In genomic region chr15:90905306-90906180, GRCh38 we compare ENCODE assay signal across 17 cellular contexts. TPM values are rescaled to one million over a fixed set of nuclear protein-coding genes. Genes with fewer than 3 reads are reported as not detected.
DNase-seq lines count a peak whose midpoint lies in the region; ATAC-seq, FAIRE-seq and TF ChIP-seq lines count a peak whose summit lies in the region.
"Had no signal": no experiment of that assay in that cellular context is flagged by ENCODE, and none has a peak within 500 bp of the region (broad histone marks: within the 10 kb centered on the region; RNA-seq: fewer than 3 reads in every experiment).

No MANE protein-coding gene starts in this region.

- no peak for TF ChIP-seq RAD21 in HepG2 (CRISPR knock-in tag; IDR thresholded peaks at IDR 0.05)

- H3K9ac ChIP-seq in HepG2 (ENCODE audit: insufficient read depth, low read depth, low read length): no peak overlapping the region
- no peak overlapping the region for H3K9ac ChIP-seq in kidney (ENCODE audit: low read length in 2 of 2)

- DNase-seq in right lobe of liver (peak in 2 of 3 donors; percentile 15 to 53), HepG2 (ENCODE audit: low spot score) (no peak), kidney (peak; percentile 67), NCI-H748 treated with DMSO at 0.1 percent for 48 hours (lab: John Stamatoyannopoulos, UW) (no peak), AML-193 (lab: John Stamatoyannopoulos, UW) (no peak)
- DNase-seq in stimulated activated CD8-positive, alpha-beta memory T cell treated with anti-CD3 and anti-CD28 coated beads, Interleukin-4, amount 100 ng/mL, for 48 hours: no peak
- DNase-seq: activated CD8-positive, alpha-beta memory T cell treated with anti-CD3 and anti-CD28 coated beads for 24 hours; brain microvascular endothelial cell; NCI-H226; NK-92 treated with Interleukin-12 subunit alpha and Interleukin-12 subunit beta, amount 100 ng/mL, for 24 hours; sigmoid colon; stimulated activated CD4-positive, alpha-beta T cell treated with anti-CD3 and anti-CD28 coated beads, Interleukin-2, amount 100 ng/mL, for 24 hours; testis had no signal

- no peak overlapping the region for H3K27ac ChIP-seq in right lobe of liver
- H3K27ac ChIP-seq in HepG2 (ENCODE audit: extremely low read length, insufficient read depth, low read length): no peak overlapping the region
- no peak overlapping the region for H3K27ac ChIP-seq in kidney (ENCODE audit: low read depth in 2 of 2, low read length in 2 of 2)
- H3K27ac ChIP-seq: brain microvascular endothelial cell, esophagus muscularis mucosa, neutrophil, RWPE1, sigmoid colon, testis had no signal

- H3K9me3 ChIP-seq in right lobe of liver: no peaks in the 10 kb centered on the region
- no peaks in the 10 kb centered on the region for H3K9me3 ChIP-seq in HepG2 (ENCODE audit: low read length)
- H3K9me3 ChIP-seq in kidney (ENCODE audit: control insufficient read depth in 1 of 2, low read length in 2 of 2): no peaks in the 10 kb centered on the region
- H3K9me3 ChIP-seq: esophagus muscularis mucosa, neutrophil, sigmoid colon, testis had no signal

- ATAC-seq in right lobe of liver (no peak), HepG2 (no peak)

- H3K4me1 ChIP-seq in right lobe of liver (peaks cover 0 to 13% (median 3%) of the 10 kb centered on the region in 4 donors), HepG2 (ENCODE audit: insufficient read depth, low read length) (peaks cover 20% of the 10 kb centered on the region), kidney (ENCODE audit: control insufficient read depth in 1 of 2, insufficient read depth in 1 of 2, low read depth in 1 of 2, low read length in 2 of 2) (peaks cover 13% of the 10 kb centered on the region in 2 donors)

- TF ChIP-seq POLR2A in right lobe of liver (IDR thresholded peaks at IDR 0.05) (no peak), HepG2 (IDR thresholded peaks at IDR 0.05; ENCODE audit: insufficient read depth in 1 of 2, low read depth in 2 of 2, low read length in 2 of 2) (no peak)

- no peak for TF ChIP-seq CTCF in right lobe of liver (IDR thresholded peaks at IDR 0.05)
- TF ChIP-seq CTCF in HepG2 (CRISPR knock-in tag; IDR thresholded peaks at IDR 0.05): no peak
- TF ChIP-seq CTCF in kidney (IDR thresholded peaks at IDR 0.05; ENCODE audit: borderline replicate concordance, extremely low read depth, insufficient read depth): no peak

- intact Hi-C loops in right lobe of liver (cut with DNase I) (no loop called here), HepG2 (cut with micrococcal nuclease; ENCODE audit: unreplicated experiment) (no loop called here), kidney (cut with DNase I) (no loop called here)

- CTCF ChIA-PET in HepG2 (lab: Yijun Ruan, JAX; ENCODE audit: low intra/inter-chr PET ratio, low total read pairs): no interaction called here

- FAIRE-seq in HepG2 (lab: Jason Lieb, UNC): no peak
- no peak for FAIRE-seq in kidney (lab: Jason Lieb, UNC)
- FAIRE-seq: islet of Langerhans had no signal

- no TSS peak for BruUV-seq in HepG2 (replicated peaks; lab: Mats Ljungman, UMichigan)

- no peaks in the 10 kb centered on the region for H4K20me1 ChIP-seq in HepG2 (ENCODE audit: insufficient read depth, low read length)

- no peak for TF ChIP-seq EP300 in HepG2 (IDR thresholded peaks at IDR 0.05; ENCODE audit: low read depth in 2 of 2, low read length in 2 of 2)
- TF ChIP-seq EP300 in HepG2 (CRISPR knock-in tag; IDR thresholded peaks at IDR 0.05; ENCODE audit: borderline replicate concordance): no peak

- no peak overlapping the region for H3K4me3 ChIP-seq in right lobe of liver
- H3K4me3 ChIP-seq in HepG2 (replicated peaks in 1 of 3; ENCODE audit: insufficient read depth in 1 of 3, low read depth in 2 of 3, low read length in 3 of 3): no peak overlapping the region
- no peak overlapping the region for H3K4me3 ChIP-seq in kidney (ENCODE audit: low read length in 2 of 2)
- H3K4me3 ChIP-seq: esophagus muscularis mucosa, sigmoid colon, testis had no signal

- H2AFZ ChIP-seq in HepG2 (ENCODE audit: low read length): no peak overlapping the region

- H3K36me3 ChIP-seq in right lobe of liver (peaks cover 0 to 57% (median 31%) of the 10 kb centered on the region in 4 donors), HepG2 (replicated peaks in 1 of 2; ENCODE audit: control insufficient read depth in 1 of 2, insufficient read depth in 2 of 2, low read length in 2 of 2) (peaks cover 9 to 42% of the 10 kb centered on the region in 2 experiments), kidney (ENCODE audit: control insufficient read depth in 1 of 2, insufficient read depth in 2 of 2, low read length in 2 of 2) (peaks cover 37 to 42% of the 10 kb centered on the region in 2 donors)

- no peak overlapping the region for H3K4me2 ChIP-seq in HepG2 (ENCODE audit: low read depth, low read length)

- in situ Hi-C loops in HepG2 (cut with HindIII; ENCODE audit: extremely low pct_ligation_motif_present, low pct_unique_long_range_greater_than_20kb): no loop called here

- POLR2A ChIA-PET in HepG2 (lab: Yijun Ruan, JAX): interaction anchor here (4.0 kb wide), 1 partner anchor 26 kb away, joined by 45 read pairs; the partner anchor contains the start of gene HDDC3

- H3K79me2 ChIP-seq in HepG2 (ENCODE audit: insufficient read depth, low read length): no peaks in the 10 kb centered on the region

- WGBS in right lobe of liver (ENCODE audit: insufficient coverage, low coverage, low lambda C conversion rate, missing lambda C conversion rate): 100% methylated on average over 10 of the region's 28 CpGs
- 99% methylated on average over 16 of the region's 28 CpGs for WGBS in HepG2 (ENCODE audit: low lambda C conversion rate)

- H3K27me3 ChIP-seq in right lobe of liver (no peaks in the 10 kb centered on the region), HepG2 (ENCODE audit: control insufficient read depth in 1 of 2, insufficient read depth in 2 of 2, low read length in 2 of 2) (peaks cover 0 to 1% of the 10 kb centered on the region in 2 experiments; a peak in 1 of 5 replicates)
- H3K27me3 ChIP-seq: brain microvascular endothelial cell, esophagus muscularis mucosa, neutrophil, sigmoid colon, testis had no signal

RNA-seq across cellular contexts. Expression of gene MAN2A2, which starts 2.4 kb away (rescaled TPM):
- total RNA-seq in right lobe of liver (10 to 100 TPM; 41.4 to 91.6 (median 59.8) TPM), HepG2 (2016; rRNA removed; fragmentation: Illumina TruSeq; extraction: Trizol) (6.7 and 17.5 TPM in 2 replicates), kidney (56.3 TPM)
- total RNA-seq in HepG2 (2016; cell fraction: cytosol; rRNA removed; fragmentation: Illumina TruSeq; extraction: Trizol; ENCODE audit: low read depth): 8.9 and 9.3 TPM in 2 replicates
- 5.6 and 21.4 TPM in 2 replicates for total RNA-seq in HepG2 (2016; cell fraction: insoluble cytoplasmic fraction; rRNA removed; fragmentation: Illumina TruSeq; extraction: Trizol)
- 9.6 and 10.0 TPM in 2 replicates for total RNA-seq in HepG2 (2016; cell fraction: membrane; rRNA removed; fragmentation: Illumina TruSeq; extraction: Trizol)
- 31.3 and 36.5 TPM in 2 replicates for total RNA-seq in HepG2 (2016; cell fraction: nucleus; rRNA removed; fragmentation: Illumina TruSeq; extraction: Trizol)
- polyA plus RNA-seq in HepG2 (2011; rRNA removed) (43.8 and 51.5 TPM in 2 replicates), kidney (ENCODE audit: insufficient read depth, low read depth, low replicate concordance) (11.4 TPM)
- polyA plus RNA-seq in HepG2 (2011; cell fraction: cytosol; rRNA removed): 18.4 and 29.4 TPM in 2 replicates
- polyA plus RNA-seq in HepG2 (2011; cell fraction: nucleus; rRNA removed): 296 and 398 TPM in 2 replicates
- 13.2 and 18.7 TPM in 2 replicates for polyA plus RNA-seq in HepG2 (2012)
- polyA plus RNA-seq in HepG2 (2016; cell fraction: cytosol; fragmentation: Illumina TruSeq; extraction: Trizol; ENCODE audit: low read depth): 1.5 and 2.3 TPM in 2 replicates
- 7.9 and 9.3 TPM in 2 replicates for polyA plus RNA-seq in HepG2 (2016; cell fraction: insoluble cytoplasmic fraction; fragmentation: Illumina TruSeq; extraction: Trizol; ENCODE audit: low read depth)
- 5.8 and 8.8 TPM in 2 replicates for polyA plus RNA-seq in HepG2 (2016; cell fraction: membrane; fragmentation: Illumina TruSeq; extraction: Trizol; ENCODE audit: low read depth)
- 117 and 126 TPM in 2 replicates for polyA plus RNA-seq in HepG2 (2016; cell fraction: nucleus; fragmentation: Illumina TruSeq; extraction: Trizol; ENCODE audit: insufficient read depth, low read depth)
- 46.3 and 58.9 TPM in 2 replicates for polyA minus RNA-seq in HepG2 (2011; rRNA and poly(A)+ RNA removed; ENCODE audit: low replicate concordance)
- polyA minus RNA-seq in HepG2 (2011; cell fraction: cytosol; rRNA and poly(A)+ RNA removed): 16.2 and 16.4 TPM in 2 replicates
- 38.2 and 38.5 TPM in 2 replicates for polyA minus RNA-seq in HepG2 (2011; cell fraction: nucleus; rRNA and poly(A)+ RNA removed)

RNA-seq across cellular contexts. Expression of gene FES, which starts 21.2 kb away (rescaled TPM):
- total RNA-seq in right lobe of liver (10 to 100 TPM; 11.5 to 36.5 (median 18.5) TPM), HepG2 (2016; rRNA removed; fragmentation: Illumina TruSeq; extraction: Trizol) (8.5 and 9.5 TPM in 2 replicates), kidney (33.5 TPM)
- total RNA-seq in HepG2 (2016; cell fraction: cytosol; rRNA removed; fragmentation: Illumina TruSeq; extraction: Trizol; ENCODE audit: low read depth): 3.0 and 3.5 TPM in 2 replicates
- 9.6 TPM in 2 replicates for total RNA-seq in HepG2 (2016; cell fraction: insoluble cytoplasmic fraction; rRNA removed; fragmentation: Illumina TruSeq; extraction: Trizol)
- 3.8 and 4.7 TPM in 2 replicates for total RNA-seq in HepG2 (2016; cell fraction: membrane; rRNA removed; fragmentation: Illumina TruSeq; extraction: Trizol)
- 5.2 and 5.4 TPM in 2 replicates for total RNA-seq in HepG2 (2016; cell fraction: nucleus; rRNA removed; fragmentation: Illumina TruSeq; extraction: Trizol)
- polyA plus RNA-seq in HepG2 (2011; rRNA removed) (4.0 and 4.3 TPM in 2 replicates), kidney (ENCODE audit: insufficient read depth, low read depth, low replicate concordance) (9.3 TPM)
- 2.8 and 5.7 TPM in 2 replicates for polyA plus RNA-seq in HepG2 (2011; cell fraction: cytosol; rRNA removed)
- 13.7 and 22.6 TPM in 2 replicates for polyA plus RNA-seq in HepG2 (2011; cell fraction: nucleus; rRNA removed)
- polyA plus RNA-seq in HepG2 (2012): 1.3 and 1.7 TPM in 2 replicates
- 3.0 TPM in 2 replicates for polyA plus RNA-seq in HepG2 (2016; cell fraction: cytosol; fragmentation: Illumina TruSeq; extraction: Trizol; ENCODE audit: low read depth)
- 6.1 and 6.9 TPM in 2 replicates for polyA plus RNA-seq in HepG2 (2016; cell fraction: insoluble cytoplasmic fraction; fragmentation: Illumina TruSeq; extraction: Trizol; ENCODE audit: low read depth)
- polyA plus RNA-seq in HepG2 (2016; cell fraction: membrane; fragmentation: Illumina TruSeq; extraction: Trizol; ENCODE audit: low read depth): 2.4 TPM in 2 replicates
- polyA plus RNA-seq in HepG2 (2016; cell fraction: nucleus; fragmentation: Illumina TruSeq; extraction: Trizol; ENCODE audit: insufficient read depth, low read depth): 8.5 and 10.3 TPM in 2 replicates
- 0.37 and 5.3 TPM in 2 replicates for polyA minus RNA-seq in HepG2 (2011; rRNA and poly(A)+ RNA removed; ENCODE audit: low replicate concordance)
- polyA minus RNA-seq in HepG2 (2011; cell fraction: cytosol; rRNA and poly(A)+ RNA removed): 1.7 and 1.8 TPM in 2 replicates
- 5.1 and 6.2 TPM in 2 replicates for polyA minus RNA-seq in HepG2 (2011; cell fraction: nucleus; rRNA and poly(A)+ RNA removed)

RNA-seq across cellular contexts. Expression of gene HDDC3, which starts 26.8 kb away (rescaled TPM):
- total RNA-seq in right lobe of liver: 10 to 100 TPM in 4 of 6 experiments, 1 to 10 TPM in 2; 8.8 to 17.6 (median 11.5) TPM
- 28.3 and 30.0 TPM in 2 replicates for total RNA-seq in HepG2 (2016; rRNA removed; fragmentation: Illumina TruSeq; extraction: Trizol)
- total RNA-seq in HepG2 (2016; cell fraction: cytosol; rRNA removed; fragmentation: Illumina TruSeq; extraction: Trizol; ENCODE audit: low read depth): 9.5 and 9.9 TPM in 2 replicates
- total RNA-seq in HepG2 (2016; cell fraction: insoluble cytoplasmic fraction; rRNA removed; fragmentation: Illumina TruSeq; extraction: Trizol): 29.5 and 31.1 TPM in 2 replicates
- total RNA-seq in HepG2 (2016; cell fraction: membrane; rRNA removed; fragmentation: Illumina TruSeq; extraction: Trizol): 19.0 and 21.4 TPM in 2 replicates
- total RNA-seq in HepG2 (2016; cell fraction: nucleus; rRNA removed; fragmentation: Illumina TruSeq; extraction: Trizol): 14.9 and 16.3 TPM in 2 replicates
- polyA plus RNA-seq in HepG2 (2011; rRNA removed): 18.7 and 21.7 TPM in 2 replicates
- polyA plus RNA-seq in HepG2 (2011; cell fraction: cytosol; rRNA removed): 21.7 and 23.0 TPM in 2 replicates
- polyA plus RNA-seq in HepG2 (2011; cell fraction: nucleus; rRNA removed): 18.2 and 23.4 TPM in 2 replicates
- polyA plus RNA-seq in HepG2 (2012): 12.4 and 14.3 TPM in 2 replicates
- 15.3 and 16.8 TPM in 2 replicates for polyA plus RNA-seq in HepG2 (2016; cell fraction: cytosol; fragmentation: Illumina TruSeq; extraction: Trizol; ENCODE audit: low read depth)
- polyA plus RNA-seq in HepG2 (2016; cell fraction: insoluble cytoplasmic fraction; fragmentation: Illumina TruSeq; extraction: Trizol; ENCODE audit: low read depth): 32.6 and 35.8 TPM in 2 replicates
- 20.1 and 22.5 TPM in 2 replicates for polyA plus RNA-seq in HepG2 (2016; cell fraction: membrane; fragmentation: Illumina TruSeq; extraction: Trizol; ENCODE audit: low read depth)
- polyA plus RNA-seq in HepG2 (2016; cell fraction: nucleus; fragmentation: Illumina TruSeq; extraction: Trizol; ENCODE audit: insufficient read depth, low read depth): 23.2 and 27.0 TPM in 2 replicates
- polyA minus RNA-seq in HepG2 (2011; rRNA and poly(A)+ RNA removed; ENCODE audit: low replicate concordance): 12.2 and 28.5 TPM in 2 replicates
- 8.2 and 8.6 TPM in 2 replicates for polyA minus RNA-seq in HepG2 (2011; cell fraction: cytosol; rRNA and poly(A)+ RNA removed)
- polyA minus RNA-seq in HepG2 (2011; cell fraction: nucleus; rRNA and poly(A)+ RNA removed): 13.3 and 14.7 TPM in 2 replicates
- total RNA-seq in kidney: 15.5 TPM
- 47.3 TPM for polyA plus RNA-seq in kidney (ENCODE audit: insufficient read depth, low read depth, low replicate concordance)

RNA-seq across cellular contexts. Expression of gene UNC45A, which starts 29.5 kb away (rescaled TPM):
- total RNA-seq in right lobe of liver (10 to 100 TPM; 13.3 to 33.0 (median 25.4) TPM), HepG2 (2016; rRNA removed; fragmentation: Illumina TruSeq; extraction: Trizol) (39.2 and 39.7 TPM in 2 replicates), kidney (62.8 TPM)
- 7.4 and 8.3 TPM in 2 replicates for total RNA-seq in HepG2 (2016; cell fraction: cytosol; rRNA removed; fragmentation: Illumina TruSeq; extraction: Trizol; ENCODE audit: low read depth)
- 37.2 and 42.0 TPM in 2 replicates for total RNA-seq in HepG2 (2016; cell fraction: insoluble cytoplasmic fraction; rRNA removed; fragmentation: Illumina TruSeq; extraction: Trizol)
- total RNA-seq in HepG2 (2016; cell fraction: membrane; rRNA removed; fragmentation: Illumina TruSeq; extraction: Trizol): 10.7 and 11.5 TPM in 2 replicates
- total RNA-seq in HepG2 (2016; cell fraction: nucleus; rRNA removed; fragmentation: Illumina TruSeq; extraction: Trizol): 29.9 and 30.4 TPM in 2 replicates
- polyA plus RNA-seq in HepG2 (2011; rRNA removed) (33.8 and 39.6 TPM in 2 replicates), kidney (ENCODE audit: insufficient read depth, low read depth, low replicate concordance) (48.9 TPM)
- 28.5 and 36.4 TPM in 2 replicates for polyA plus RNA-seq in HepG2 (2011; cell fraction: cytosol; rRNA removed)
- polyA plus RNA-seq in HepG2 (2011; cell fraction: nucleus; rRNA removed): 128 and 143 TPM in 2 replicates
- polyA plus RNA-seq in HepG2 (2012): 23.6 and 29.6 TPM in 2 replicates
- 3.2 and 3.8 TPM in 2 replicates for polyA plus RNA-seq in HepG2 (2016; cell fraction: cytosol; fragmentation: Illumina TruSeq; extraction: Trizol; ENCODE audit: low read depth)
- 31.6 and 37.2 TPM in 2 replicates for polyA plus RNA-seq in HepG2 (2016; cell fraction: insoluble cytoplasmic fraction; fragmentation: Illumina TruSeq; extraction: Trizol; ENCODE audit: low read depth)
- 6.4 and 8.0 TPM in 2 replicates for polyA plus RNA-seq in HepG2 (2016; cell fraction: membrane; fragmentation: Illumina TruSeq; extraction: Trizol; ENCODE audit: low read depth)
- polyA plus RNA-seq in HepG2 (2016; cell fraction: nucleus; fragmentation: Illumina TruSeq; extraction: Trizol; ENCODE audit: insufficient read depth, low read depth): 52.0 and 53.3 TPM in 2 replicates
- polyA minus RNA-seq in HepG2 (2011; rRNA and poly(A)+ RNA removed; ENCODE audit: low replicate concordance): 77.7 and 119 TPM in 2 replicates
- polyA minus RNA-seq in HepG2 (2011; cell fraction: cytosol; rRNA and poly(A)+ RNA removed): 23.5 and 25.8 TPM in 2 replicates
- polyA minus RNA-seq in HepG2 (2011; cell fraction: nucleus; rRNA and poly(A)+ RNA removed): 37.1 and 48.0 TPM in 2 replicates

RNA-seq across cellular contexts. Expression of gene FURIN, which starts 37.2 kb away (rescaled TPM):
- total RNA-seq in right lobe of liver (100 to 1,000 TPM; 122 to 232 (median 189) TPM), HepG2 (2016; rRNA removed; fragmentation: Illumina TruSeq; extraction: Trizol) (13.9 and 17.4 TPM in 2 replicates), kidney (75.9 TPM)
- 4.7 and 4.8 TPM in 2 replicates for total RNA-seq in HepG2 (2016; cell fraction: cytosol; rRNA removed; fragmentation: Illumina TruSeq; extraction: Trizol; ENCODE audit: low read depth)
- 10.1 and 18.5 TPM in 2 replicates for total RNA-seq in HepG2 (2016; cell fraction: insoluble cytoplasmic fraction; rRNA removed; fragmentation: Illumina TruSeq; extraction: Trizol)
- 20.5 and 21.4 TPM in 2 replicates for total RNA-seq in HepG2 (2016; cell fraction: membrane; rRNA removed; fragmentation: Illumina TruSeq; extraction: Trizol)
- total RNA-seq in HepG2 (2016; cell fraction: nucleus; rRNA removed; fragmentation: Illumina TruSeq; extraction: Trizol): 17.5 and 19.5 TPM in 2 replicates
- polyA plus RNA-seq in HepG2 (2011; rRNA removed) (15.2 and 17.3 TPM in 2 replicates), kidney (ENCODE audit: insufficient read depth, low read depth, low replicate concordance) (36.4 TPM)
- polyA plus RNA-seq in HepG2 (2011; cell fraction: cytosol; rRNA removed): 12.0 and 18.4 TPM in 2 replicates
- 17.2 and 23.0 TPM in 2 replicates for polyA plus RNA-seq in HepG2 (2011; cell fraction: nucleus; rRNA removed)
- 4.4 and 15.3 TPM in 2 replicates for polyA plus RNA-seq in HepG2 (2012)
- 6.3 and 6.4 TPM in 2 replicates for polyA plus RNA-seq in HepG2 (2016; cell fraction: cytosol; fragmentation: Illumina TruSeq; extraction: Trizol; ENCODE audit: low read depth)
- polyA plus RNA-seq in HepG2 (2016; cell fraction: insoluble cytoplasmic fraction; fragmentation: Illumina TruSeq; extraction: Trizol; ENCODE audit: low read depth): 14.6 and 21.4 TPM in 2 replicates
- polyA plus RNA-seq in HepG2 (2016; cell fraction: membrane; fragmentation: Illumina TruSeq; extraction: Trizol; ENCODE audit: low read depth): 19.0 and 20.4 TPM in 2 replicates
- 32.9 and 35.2 TPM in 2 replicates for polyA plus RNA-seq in HepG2 (2016; cell fraction: nucleus; fragmentation: Illumina TruSeq; extraction: Trizol; ENCODE audit: insufficient read depth, low read depth)
- 33.9 and 45.0 TPM in 2 replicates for polyA minus RNA-seq in HepG2 (2011; rRNA and poly(A)+ RNA removed; ENCODE audit: low replicate concordance)
- polyA minus RNA-seq in HepG2 (2011; cell fraction: cytosol; rRNA and poly(A)+ RNA removed): 15.8 and 17.1 TPM in 2 replicates
- 6.1 and 8.6 TPM in 2 replicates for polyA minus RNA-seq in HepG2 (2011; cell fraction: nucleus; rRNA and poly(A)+ RNA removed)

Comparison
In these comparisons a context has a peak if more than half of its experiments do, and no peak if none do; other contexts are left out.
1. DNase-seq: peak in right lobe of liver (2 of 3) and kidney (single experiment); none in HepG2 (single experiment), NCI-H748 treated with DMSO at 0.1 percent for 48 hours (single experiment), stimulated activated CD8-positive, alpha-beta memory T cell treated with anti-CD3 and anti-CD28 coated beads, Interleukin-4, amount 100 ng/mL, for 48 hours (single experiment) and AML-193 (0 of 2).